Comparison of ENCODE assay signal across 14 cellular contexts in genomic region chr14:102629700-102630365, GRCh38. TPM values are rescaled to one million over a fixed set of nuclear protein-coding genes. Genes with fewer than 3 reads are reported as not detected.
DNase-seq lines count a peak whose midpoint lies in the region; ATAC-seq, FAIRE-seq and TF ChIP-seq lines count a peak whose summit lies in the region.
"Had no signal": no experiment of that assay in that cellular context is flagged by ENCODE, and none has a peak within 500 bp of the region (broad histone marks: within the 10 kb centered on the region; RNA-seq: fewer than 3 reads in every experiment).

No MANE protein-coding gene starts in this region.

- H3K36me3 Mint-ChIP-seq in HFFc6 (ENCODE audit: low read depth): no peaks in the 10 kb centered on the region
- H3K36me3 Mint-ChIP-seq in activated naive CD4-positive, alpha-beta T cell treated with anti-CD3 and anti-CD28 coated beads for 36 hours (ENCODE audit: low read depth): peaks cover 1% of the 10 kb centered on the region

- H4K20me1 ChIP-seq in PC-3 (ENCODE audit: low read length) (peaks cover 51% of the 10 kb centered on the region), HepG2 (ENCODE audit: insufficient read depth, low read length) (peaks cover 20% of the 10 kb centered on the region)

- no peak for TF ChIP-seq CTCF in AG10803 (conservative IDR thresholded peaks at IDR 0.05; ENCODE audit: low read length)
- TF ChIP-seq CTCF in HFFc6 (IDR thresholded peaks at IDR 0.05): no peak
- no peak for TF ChIP-seq CTCF in PC-3 (conservative IDR thresholded peaks at IDR 0.05; ENCODE audit: low read depth, low read length)
- no peak for TF ChIP-seq CTCF in HepG2 (CRISPR knock-in tag; IDR thresholded peaks at IDR 0.05)

- H3K27ac ChIP-seq in PC-3 (ENCODE audit: low read length): no peak overlapping the region
- H3K27ac ChIP-seq in HepG2 (ENCODE audit: extremely low read length, insufficient read depth, low read length): no peak overlapping the region
- H3K27ac ChIP-seq: coronary artery had no signal

- no peak for TF ChIP-seq RAD21 in HepG2 (CRISPR knock-in tag; IDR thresholded peaks at IDR 0.05)

- 0 out of 2 replicates have a peak, but pooled peaks cover 2% of the 10 kb centered on the region for H3K4me1 ChIP-seq in PC-3 (ENCODE audit: insufficient read depth, low read length)
- peaks cover 37% of the 10 kb centered on the region for H3K4me1 ChIP-seq in HepG2 (ENCODE audit: insufficient read depth, low read length)

- H3K4me2 ChIP-seq in PC-3 (ENCODE audit: low read length) (no peak overlapping the region), HepG2 (ENCODE audit: low read depth, low read length) (no peak overlapping the region)
- H3K4me2 ChIP-seq: smooth muscle cell had no signal

- H3K4me1 Mint-ChIP-seq in HFFc6 (ENCODE audit: low read depth): peaks cover 43% of the 10 kb centered on the region
- H3K4me1 Mint-ChIP-seq in activated naive CD4-positive, alpha-beta T cell treated with anti-CD3 and anti-CD28 coated beads for 36 hours (ENCODE audit: low read depth): peaks cover 41% of the 10 kb centered on the region

- peak overlapping the region; percentile 14; the same call in 1 of the 2 replicates for H3K27ac Mint-ChIP-seq in HFFc6
- no peak overlapping the region for H3K27ac Mint-ChIP-seq in activated naive CD4-positive, alpha-beta T cell treated with anti-CD3 and anti-CD28 coated beads for 36 hours
- H3K27ac Mint-ChIP-seq: activated CD4-positive, alpha-beta T cell treated with anti-CD3 and anti-CD28 coated beads for 36 hours had no signal

- no peak overlapping the region for H3K9ac ChIP-seq in PC-3 (ENCODE audit: low read length)
- no peak overlapping the region for H3K9ac ChIP-seq in HepG2 (ENCODE audit: insufficient read depth, low read depth, low read length)

- H3K9me2 ChIP-seq in PC-3 (replicated peaks; ENCODE audit: low read length): no peaks in the 10 kb centered on the region

- H3K27me3 ChIP-seq in PC-3 (ENCODE audit: low read length) (no peaks in the 10 kb centered on the region), HepG2 (ENCODE audit: control insufficient read depth in 1 of 2, insufficient read depth in 2 of 2, low read length in 2 of 2) (no peaks in the 10 kb centered on the region)
- H3K27me3 ChIP-seq: BE2C had no signal

- no peak overlapping the region for H3K4me3 Mint-ChIP-seq in HFFc6
- no peak overlapping the region for H3K4me3 Mint-ChIP-seq in activated naive CD4-positive, alpha-beta T cell treated with anti-CD3 and anti-CD28 coated beads for 36 hours
- H3K4me3 Mint-ChIP-seq: activated CD4-positive, alpha-beta T cell treated with anti-CD3 and anti-CD28 coated beads for 36 hours had no signal

- H3K36me3 ChIP-seq in PC-3 (ENCODE audit: low read depth, low read length): peaks cover 6% of the 10 kb centered on the region; the same call in 1 of the 2 replicates
- peaks cover 2 to 12% of the 10 kb centered on the region in 2 experiments; a peak in 2 of 5 replicates for H3K36me3 ChIP-seq in HepG2 (replicated peaks in 1 of 2; ENCODE audit: control insufficient read depth in 1 of 2, insufficient read depth in 2 of 2, low read length in 2 of 2)
- H3K36me3 ChIP-seq: BE2C had no signal

- no peaks in the 10 kb centered on the region for H3F3A ChIP-seq in PC-3 (ENCODE audit: low read length, unreplicated experiment)

- no peak for TF ChIP-seq EP300 in HepG2 (IDR thresholded peaks at IDR 0.05; ENCODE audit: low read depth in 2 of 2, low read length in 2 of 2)
- TF ChIP-seq EP300 in HepG2 (CRISPR knock-in tag; IDR thresholded peaks at IDR 0.05; ENCODE audit: borderline replicate concordance): no peak

- CTCF ChIA-PET in PC-3 (lab: Charles Lee) (interaction anchor here (1.4 kb wide), 1 partner anchor 35 kb away, joined by 4 read pairs; no protein-coding TSS in a partner anchor), HepG2 (lab: Yijun Ruan, JAX; ENCODE audit: low intra/inter-chr PET ratio, low total read pairs) (no interaction called here)
- CTCF ChIA-PET in activated naive CD4-positive, alpha-beta T cell treated with anti-CD3 and anti-CD28 coated beads for 36 hours (lab: Charles Lee): interaction anchor here (1.3 to 1.6 kb wide), 2 partner anchors 10 to 34 kb away, joined by 3 to 5 read pairs; no protein-coding TSS in a partner anchor

- peak; percentile 10 for DNase-seq in AG10803 (ENCODE audit: low read depth)
- DNase-seq in HFFc6: no peak
- DNase-seq in PC-3: no peak
- DNase-seq in HepG2 (ENCODE audit: low spot score): no peak
- DNase-seq in activated naive CD4-positive, alpha-beta T cell (lab: John Stamatoyannopoulos, UW): no peak
- DNase-seq in pons (ENCODE audit: low spot score): no peak
- no peak for DNase-seq in activated naive CD4-positive, alpha-beta T cell treated with anti-CD3 and anti-CD28 coated beads for 36 hours
- DNase-seq in sciatic nerve (ENCODE audit: low spot score): no peak
- DNase-seq: activated CD4-positive, alpha-beta T cell treated with anti-CD3 and anti-CD28 coated beads for 36 hours; BE2C; SHP77 treated with DMSO at 0.1 percent for 48 hours; stimulated activated CD8-positive, alpha-beta memory T cell treated with anti-CD3 and anti-CD28 coated beads, Interleukin-4, amount 100 ng/mL, for 48 hours had no signal

- H3K4me3 ChIP-seq in AG10803 (ENCODE audit: low read length) (no peak overlapping the region), PC-3 (ENCODE audit: low read length) (no peak overlapping the region), HepG2 (replicated peaks in 1 of 3; ENCODE audit: insufficient read depth in 1 of 3, low read depth in 2 of 3, low read length in 3 of 3) (no peak overlapping the region)
- H3K4me3 ChIP-seq: coronary artery, smooth muscle cell had no signal

- H2AFZ ChIP-seq in PC-3 (ENCODE audit: low read length) (no peak overlapping the region), HepG2 (ENCODE audit: low read length) (no peak overlapping the region)

- peaks cover 96% of the 10 kb centered on the region for H3K79me2 ChIP-seq in PC-3 (ENCODE audit: low read length)
- H3K79me2 ChIP-seq in HepG2 (ENCODE audit: insufficient read depth, low read length): peaks cover 77% of the 10 kb centered on the region

- intact Hi-C loops in PC-3 (cut with micrococcal nuclease) (no loop called here), HepG2 (cut with micrococcal nuclease; ENCODE audit: unreplicated experiment) (no loop called here), sciatic nerve (cut with DNase I) (no loop called here)
- intact Hi-C loops in activated naive CD4-positive, alpha-beta T cell treated with anti-CD3 and anti-CD28 coated beads for 36 hours (cut with micrococcal nuclease): no loop called here

- in situ Hi-C loops in HepG2 (cut with HindIII; ENCODE audit: extremely low pct_ligation_motif_present, low pct_unique_long_range_greater_than_20kb): no loop called here

- TF ChIP-seq POLR2A in HepG2 (IDR thresholded peaks at IDR 0.05; ENCODE audit: insufficient read depth in 1 of 2, low read depth in 2 of 2, low read length in 2 of 2): no peak

- no TSS peak for BruUV-seq in PC-3 (replicated peaks; lab: Mats Ljungman, UMichigan)
- BruUV-seq in HepG2 (replicated peaks; lab: Mats Ljungman, UMichigan): no TSS peak

- H3K9me3 ChIP-seq in PC-3 (ENCODE audit: low read length): no peaks in the 10 kb centered on the region
- H3K9me3 ChIP-seq in HepG2 (ENCODE audit: low read length): no peaks in the 10 kb centered on the region
- H3K9me3 ChIP-seq: BE2C had no signal

- ATAC-seq in PC-3: peak; percentile 31
- ATAC-seq in HepG2: no peak
- ATAC-seq in sciatic nerve: no peak
- ATAC-seq: activated CD4-positive, alpha-beta T cell treated with anti-CD3 and anti-CD28 coated beads for 36 hours had no signal

- 93% methylated on average over 7 of the region's 7 CpGs for WGBS in HepG2 (ENCODE audit: low lambda C conversion rate)

- H3K27me3 Mint-ChIP-seq in HFFc6 (ENCODE audit: insufficient read depth): no peaks in the 10 kb centered on the region; the same call in 1 of the 2 replicates
- H3K27me3 Mint-ChIP-seq in activated naive CD4-positive, alpha-beta T cell treated with anti-CD3 and anti-CD28 coated beads for 36 hours (ENCODE audit: low read depth): no peaks in the 10 kb centered on the region
- H3K27me3 Mint-ChIP-seq: activated CD4-positive, alpha-beta T cell treated with anti-CD3 and anti-CD28 coated beads for 36 hours had no signal

- POLR2A ChIA-PET in PC-3 (lab: Charles Lee; ENCODE audit: unreplicated experiment) (interaction anchor here (0.7 kb wide), 1 partner anchor 14 kb away, joined by 7 read pairs; no protein-coding TSS in a partner anchor), HepG2 (lab: Yijun Ruan, JAX) (no interaction called here)

- FAIRE-seq in HepG2 (lab: Jason Lieb, UNC): no peak

- H3K9me3 Mint-ChIP-seq in HFFc6: no peaks in the 10 kb centered on the region
- H3K9me3 Mint-ChIP-seq in activated naive CD4-positive, alpha-beta T cell treated with anti-CD3 and anti-CD28 coated beads for 36 hours: no peaks in the 10 kb centered on the region

TF ChIP-seq in HepG2, 621 proteins besides CTCF, POLR2A, EP300 and RAD21 (continues in another document):
- peak; percentile 65; the same call in 1 of the 2 replicates for TF ChIP-seq ZNF264 (CRISPR knock-in tag; IDR thresholded peaks at IDR 0.05)

RNA-seq across cellular contexts. Expression of gene RCOR1, which starts 37.4 kb away (rescaled TPM):
- 10 to 100 TPM; 24.5 to 27.6 (median 25.1) TPM for total RNA-seq in HFFc6 (2021; fragmentation: NEBNext Ultra II Directional; extraction: Animal tissue kit (Norgen Biotek cat#: 25700))
- total RNA-seq in PC-3 (2014; rRNA removed) (22.2 and 23.4 TPM in 2 replicates), HepG2 (2016; rRNA removed; fragmentation: Illumina TruSeq; extraction: Trizol) (11.1 and 14.8 TPM in 2 replicates), sciatic nerve (19.9 TPM)
- total RNA-seq in HepG2 (2016; cell fraction: cytosol; rRNA removed; fragmentation: Illumina TruSeq; extraction: Trizol; ENCODE audit: low read depth): 5.2 and 6.2 TPM in 2 replicates
- total RNA-seq in HepG2 (2016; cell fraction: insoluble cytoplasmic fraction; rRNA removed; fragmentation: Illumina TruSeq; extraction: Trizol): 10.9 and 13.8 TPM in 2 replicates
- total RNA-seq in HepG2 (2016; cell fraction: membrane; rRNA removed; fragmentation: Illumina TruSeq; extraction: Trizol): 6.6 and 7.2 TPM in 2 replicates
- 15.7 and 18.1 TPM in 2 replicates for total RNA-seq in HepG2 (2016; cell fraction: nucleus; rRNA removed; fragmentation: Illumina TruSeq; extraction: Trizol)
- polyA plus RNA-seq in HepG2 (2011; rRNA removed): 10.2 and 10.5 TPM in 2 replicates
- 5.8 and 9.2 TPM in 2 replicates for polyA plus RNA-seq in HepG2 (2011; cell fraction: cytosol; rRNA removed)
- 7.8 and 8.1 TPM in 2 replicates for polyA plus RNA-seq in HepG2 (2011; cell fraction: nucleus; rRNA removed)
- polyA plus RNA-seq in HepG2 (2012): 12.0 and 12.1 TPM in 2 replicates
- 0.57 and 0.69 TPM in 2 replicates for polyA plus RNA-seq in HepG2 (2016; cell fraction: cytosol; fragmentation: Illumina TruSeq; extraction: Trizol; ENCODE audit: low read depth)
- 14.2 and 16.0 TPM in 2 replicates for polyA plus RNA-seq in HepG2 (2016; cell fraction: insoluble cytoplasmic fraction; fragmentation: Illumina TruSeq; extraction: Trizol; ENCODE audit: low read depth)
- polyA plus RNA-seq in HepG2 (2016; cell fraction: membrane; fragmentation: Illumina TruSeq; extraction: Trizol; ENCODE audit: low read depth): 1.9 and 2.5 TPM in 2 replicates
- polyA plus RNA-seq in HepG2 (2016; cell fraction: nucleus; fragmentation: Illumina TruSeq; extraction: Trizol; ENCODE audit: insufficient read depth, low read depth): 19.9 and 20.7 TPM in 2 replicates
- 15.4 and 22.7 TPM in 2 replicates for polyA minus RNA-seq in HepG2 (2011; rRNA and poly(A)+ RNA removed; ENCODE audit: low replicate concordance)
- polyA minus RNA-seq in HepG2 (2011; cell fraction: cytosol; rRNA and poly(A)+ RNA removed): 11.9 and 12.5 TPM in 2 replicates
- polyA minus RNA-seq in HepG2 (2011; cell fraction: nucleus; rRNA and poly(A)+ RNA removed): 25.1 TPM in 2 replicates
- 10 to 100 TPM; 11.9 to 12.2 TPM for total RNA-seq in activated naive CD4-positive, alpha-beta T cell treated with anti-CD3 and anti-CD28 coated beads for 36 hours
